Comparison of ENCODE assay signal across 16 cellular contexts in the genomic region with DNA sequence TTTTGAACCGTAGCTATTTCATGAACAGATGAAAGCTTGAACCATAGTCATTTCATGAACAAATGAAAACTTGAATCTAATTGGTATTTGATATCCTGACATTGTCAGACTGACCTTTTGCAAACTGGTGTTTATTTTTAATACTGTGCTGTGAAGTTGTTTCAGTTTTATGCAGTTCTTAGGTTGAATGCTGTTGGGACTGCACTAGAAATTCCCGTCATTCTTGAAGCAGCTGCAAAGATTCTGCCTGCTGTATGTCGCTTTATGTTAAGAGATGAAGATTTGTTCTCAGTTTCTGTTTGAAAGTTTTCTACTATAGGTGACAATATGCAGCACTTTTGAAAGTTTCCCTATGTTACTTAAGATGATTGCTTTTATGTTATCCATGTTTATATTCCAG. TPM values are rescaled to one million over a fixed set of nuclear protein-coding genes. Genes with fewer than 3 reads are reported as not detected.
DNase-seq lines count a peak whose midpoint lies in the region; ATAC-seq and TF ChIP-seq lines count a peak whose summit lies in the region.
"Had no signal": no experiment of that assay in that cellular context is flagged by ENCODE, and none has a peak within 500 bp of the region (broad histone marks: within the 10 kb centered on the region; RNA-seq: fewer than 3 reads in every experiment).

No MANE protein-coding gene starts in this region.

- H3K27me3 ChIP-seq in colonic mucosa = no peaks in the 10 kb centered on the region
- no peaks in the 10 kb centered on the region for H3K27me3 ChIP-seq in neutrophil
- H3K27me3 ChIP-seq: BE2C had no signal

- no peaks in the 10 kb centered on the region for H3K27me3 Mint-ChIP-seq in natural killer cell (ENCODE audit: low read depth in 2 of 2)
- H3K27me3 Mint-ChIP-seq: CD8-positive, alpha-beta memory T cell had no signal

- H3K4me1 ChIP-seq in colonic mucosa (peaks cover 6% of the 10 kb centered on the region), neutrophil (ENCODE audit: control insufficient read depth in 1 of 2, insufficient read depth in 1 of 2, low read depth in 1 of 2, low read length in 1 of 2) (peaks cover 15 to 36% of the 10 kb centered on the region in 2 experiments)

- DNase-seq in GM12865 (ENCODE audit: low read depth) (peak; percentile 25), NCI-H460 (ENCODE audit: extremely low read depth, low read depth) (peak; percentile 38), colonic mucosa (no peak), natural killer cell (no peak), OCI-M2 (lab: John Stamatoyannopoulos, UW; ENCODE audit: unreplicated experiment) (no peak), NCI-H2029 (lab: John Stamatoyannopoulos, UW) (no peak)
- DNase-seq: BE2C; CD8-positive, alpha-beta memory T cell; H9; MM.1S; NCI-H1105 treated with DMSO at 0.1 percent for 48 hours; NCI-H187; NCI-H446 treated with DMSO at 0.1 percent for 48 hours; SHP77 had no signal

- TF ChIP-seq CTCF in GM12865 (IDR thresholded peaks at IDR 0.05; ENCODE audit: insufficient read depth, low read depth, low read length, missing control alignments) (no peak), colonic mucosa (IDR thresholded peaks at IDR 0.05) (no peak), neutrophil (IDR thresholded peaks at IDR 0.05) (no peak), natural killer cell (IDR thresholded peaks at IDR 0.05) (no peak)

- no peak overlapping the region for H3K9ac ChIP-seq in colonic mucosa (ENCODE audit: low read depth in 2 of 2, low read length in 2 of 2)

- no peaks in the 10 kb centered on the region for H3K9me3 Mint-ChIP-seq in natural killer cell
- H3K9me3 Mint-ChIP-seq: CD8-positive, alpha-beta memory T cell; H9 had no signal

- intact Hi-C loops in colonic mucosa (cut with DNase I) (no loop called here), natural killer cell (cut with micrococcal nuclease) (no loop called here)

- H3K36me3 ChIP-seq in colonic mucosa = no peaks in the 10 kb centered on the region
- H3K36me3 ChIP-seq in neutrophil = no peaks in the 10 kb centered on the region

- ATAC-seq in natural killer cell = no peak
- ATAC-seq: HepG2 had no signal

- H3K4me1 Mint-ChIP-seq in natural killer cell = peaks cover 24 to 34% of the 10 kb centered on the region in 2 donors

- H3K27ac Mint-ChIP-seq in natural killer cell = no peak overlapping the region

- H3K9me3 ChIP-seq in colonic mucosa (no peaks in the 10 kb centered on the region), neutrophil (no peaks in the 10 kb centered on the region)
- H3K9me3 ChIP-seq: BE2C had no signal

- H3K4me3 ChIP-seq in GM12865 (ENCODE audit: low read depth, low read length) = no peak overlapping the region
- no peak overlapping the region for H3K4me3 ChIP-seq in colonic mucosa
- no peak overlapping the region for H3K4me3 ChIP-seq in neutrophil (ENCODE audit: low read depth in 1 of 2, low read length in 1 of 2)

- H3K4me3 Mint-ChIP-seq in natural killer cell = no peak overlapping the region
- H3K4me3 Mint-ChIP-seq: H9 had no signal

- no peaks in the 10 kb centered on the region for H3K36me3 Mint-ChIP-seq in natural killer cell

- H3K27ac ChIP-seq in colonic mucosa (peak overlapping the region; percentile 2), neutrophil (peak overlapping the region; percentile 21)

RNA-seq across cellular contexts. Expression of a gene that starts 22.5 kb away (rescaled TPM):
- 79.8 and 89.9 TPM in 2 replicates for total RNA-seq in NCI-H460 (2014; rRNA removed; shearing (Covaris generic))
- polyA plus RNA-seq in NCI-H460 (2014; cell fraction: nucleus; rRNA removed) = 67.3 and 190 TPM in 2 replicates
- total RNA-seq in colonic mucosa (10 to 100 TPM; 56.5 to 67.1 TPM), natural killer cell (10 to 100 TPM; 36.7 to 49.7 (median 45.3) TPM)

RNA-seq across cellular contexts. Expression of a gene that starts 24.4 kb away (rescaled TPM):
- total RNA-seq in NCI-H460 (2014; rRNA removed; shearing (Covaris generic)) = 144 and 150 TPM in 2 replicates
- 54.0 and 72.0 TPM in 2 replicates for polyA plus RNA-seq in NCI-H460 (2014; cell fraction: nucleus; rRNA removed)
- total RNA-seq in colonic mucosa (100 to 1,000 TPM; 246 to 264 TPM), natural killer cell (10 to 100 TPM; 87.7 to 96.1 (median 91.5) TPM)

Comparison
In these comparisons a context has a peak if more than half of its experiments do, and no peak if none do; other contexts are left out.
1. DNase-seq: peak in GM12865 (single experiment) and NCI-H460 (single experiment); none in colonic mucosa (single experiment), natural killer cell (single experiment), OCI-M2 (single experiment) and NCI-H2029 (single experiment).